ENCODE assay signal across 1 cellular context in genomic region chr6:128494440-128494839, GRCh38.
TF ChIP-seq lines count a peak whose summit lies in the region.

No MANE protein-coding gene starts in this region.

TF ChIP-seq in GM23338, 12 proteins besides CTCF, POLR2A, EP300 and RAD21 (continued from another document):
- no peak for TF ChIP-seq ZNF462 (CRISPR knock-in tag; IDR thresholded peaks at IDR 0.05)
